8 cellular contexts compared by ENCODE assay signal in the genomic region with DNA sequence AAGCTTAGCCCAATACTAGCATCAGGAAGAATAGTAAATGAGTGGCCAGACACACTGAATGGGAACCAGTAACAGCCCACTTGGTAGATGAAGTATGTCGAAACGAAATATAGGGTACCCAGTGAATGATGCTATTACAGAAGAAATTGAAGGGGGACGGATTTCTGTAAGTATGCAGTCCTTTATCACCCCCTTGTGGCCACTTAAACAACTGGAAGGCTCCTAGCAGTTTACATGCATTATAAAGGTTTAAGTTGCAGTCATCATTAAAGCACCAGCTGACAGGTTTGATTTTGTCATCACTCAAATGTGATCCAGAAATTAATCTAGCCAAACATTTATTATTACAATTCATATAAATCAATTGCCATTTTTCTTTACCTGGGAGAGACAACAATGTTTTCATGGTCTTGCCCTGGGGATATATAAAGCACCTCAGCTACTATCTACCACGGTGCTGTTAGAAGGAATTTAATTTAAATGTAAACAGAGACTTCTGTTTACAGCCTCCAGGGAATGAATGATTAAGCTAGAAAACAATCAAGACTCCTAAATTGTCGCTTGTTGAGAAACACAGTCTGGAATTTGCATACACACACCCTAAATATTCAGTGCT. TPM values are rescaled to one million over a fixed set of nuclear protein-coding genes. Genes with fewer than 3 reads are reported as not detected.
A peak's percentile ranks its signal among the peaks of the same experiment; 100 is the strongest.
DNase-seq lines count a peak whose midpoint lies in the region; ATAC-seq and TF ChIP-seq lines count a peak whose summit lies in the region.

No MANE protein-coding gene starts in this region.

- no peak for TF ChIP-seq EP300 in suprapubic skin (IDR thresholded peaks at IDR 0.05)

- H3K36me3 Mint-ChIP-seq in GM23338 (ENCODE audit: low read depth): peaks cover 15% of the 10 kb centered on the region

- no peaks in the 10 kb centered on the region for H4K20me1 ChIP-seq in GM23338 (replicated peaks; ENCODE audit: insufficient read depth)

- WGBS in suprapubic skin: 13% methylated on average over 5 of the region's 5 CpGs

- H3K9me3 ChIP-seq in left lung (no peaks in the 10 kb centered on the region), suprapubic skin (no peaks in the 10 kb centered on the region)

- no peaks in the 10 kb centered on the region for H3K9me2 ChIP-seq in GM23338 (ENCODE audit: insufficient read depth)

- no peaks in the 10 kb centered on the region for H3K27me3 ChIP-seq in GM23338 (ENCODE audit: insufficient read depth)
- H3K27me3 ChIP-seq in left lung: no peaks in the 10 kb centered on the region
- H3K27me3 ChIP-seq in suprapubic skin: no peaks in the 10 kb centered on the region

- no peak overlapping the region for H3K27ac ChIP-seq in GM23338 (ENCODE audit: low read depth)
- H3K27ac ChIP-seq in left lung: no peak overlapping the region
- H3K27ac ChIP-seq in suprapubic skin: no peak overlapping the region

- H3K27ac Mint-ChIP-seq in GM23338: no peak overlapping the region

- H3K79me2 ChIP-seq in GM23338 (replicated peaks; ENCODE audit: insufficient read depth): no peaks in the 10 kb centered on the region

- intact Hi-C loops in left lung (cut with DNase I): loop anchor here in 1 of 2 donors (5.0 kb wide), 1 partner anchor 125 kb away; no protein-coding TSS in a partner anchor

- H3K4me1 ChIP-seq in GM23338 (ENCODE audit: insufficient read depth) (no peaks in the 10 kb centered on the region), left lung (peaks cover 0 to 28% of the 10 kb centered on the region in 2 donors), suprapubic skin (peaks cover 22% of the 10 kb centered on the region)

- no peaks in the 10 kb centered on the region for H3F3A ChIP-seq in GM23338 (replicated peaks; ENCODE audit: low read depth)

- peak; percentile 24 for DNase-seq in activated naive CD4-positive, alpha-beta T cell treated with Interleukin-2 at 50 U/mL for 16 hours
- DNase-seq in activated naive CD4-positive, alpha-beta T cell (lab: John Stamatoyannopoulos, UW): no peak
- DNase-seq in GM23338 (ENCODE audit: low spot score): peak; percentile 91
- peak; percentile 50 for DNase-seq in M059J (ENCODE audit: low read depth)
- DNase-seq in SK-MEL-5 (ENCODE audit: low read depth, low spot score): peak; percentile 76
- peak; percentile 79 to 83 for DNase-seq in cardiac fibroblast (ENCODE audit: low read depth in 2 of 2)
- no peak for DNase-seq in left lung
- DNase-seq in suprapubic skin (ENCODE audit: low spot score in 2 of 2): no peak

- H3K4me3 Mint-ChIP-seq in GM23338: no peak overlapping the region

- ATAC-seq in GM23338: peak; percentile 83
- ATAC-seq in left lung: peak; percentile 85

- in situ Hi-C loops in SK-MEL-5 (cut with HindIII; ENCODE audit: low pct_unique_long_range_greater_than_20kb, low sequenced_read_pairs): no loop called here

- no peak overlapping the region for H3K4me2 ChIP-seq in GM23338

- TF ChIP-seq POLR2A in suprapubic skin (IDR thresholded peaks at IDR 0.05): no peak

- H3K4me3 ChIP-seq in GM23338: no peak overlapping the region
- no peak overlapping the region for H3K4me3 ChIP-seq in cardiac fibroblast (replicated peaks in 1 of 2; ENCODE audit: low read depth in 2 of 2, low read length in 2 of 2)
- H3K4me3 ChIP-seq in left lung: no peak overlapping the region
- H3K4me3 ChIP-seq in suprapubic skin: no peak overlapping the region

- H3K36me3 ChIP-seq in GM23338 (ENCODE audit: insufficient read depth) (peaks cover 7% of the 10 kb centered on the region), left lung (peaks cover 0 to 37% of the 10 kb centered on the region in 2 donors), suprapubic skin (peaks cover 17% of the 10 kb centered on the region)

- H3K4me1 Mint-ChIP-seq in GM23338: no peaks in the 10 kb centered on the region

- H3K27me3 Mint-ChIP-seq in GM23338 (ENCODE audit: insufficient read depth, low read depth, poor library complexity): no peaks in the 10 kb centered on the region

- no peaks in the 10 kb centered on the region for H3K9me3 Mint-ChIP-seq in GM23338

- no peak overlapping the region for H2AFZ ChIP-seq in GM23338

- TF ChIP-seq CTCF in GM23338 (conservative IDR thresholded peaks at IDR 0.05; ENCODE audit: low read depth in 2 of 2) (peak; percentile 84 to 92), cardiac fibroblast (IDR thresholded peaks at IDR 0.05; ENCODE audit: low read depth, low read length) (peak; percentile 79), left lung (IDR thresholded peaks at IDR 0.05) (peak; percentile 82 to 84), suprapubic skin (IDR thresholded peaks at IDR 0.05) (peak; percentile 68 to 72)

TF ChIP-seq in GM23338, 12 proteins besides CTCF, POLR2A, EP300 and RAD21 (continues in another document):
- no peak for TF ChIP-seq STAT1 (IDR thresholded peaks at IDR 0.05; ENCODE audit: unreplicated experiment)
- no peak for TF ChIP-seq POLR2AphosphoS5 (IDR thresholded peaks at IDR 0.05; ENCODE audit: low read depth)
- TF ChIP-seq CREB1 (CRISPR knock-in tag; IDR thresholded peaks at IDR 0.05; ENCODE audit: low read depth): no peak
- no peak for TF ChIP-seq EZH2 (IDR thresholded peaks at IDR 0.05; ENCODE audit: low read depth, unreplicated experiment)
- TF ChIP-seq ZNF114 (CRISPR knock-in tag; IDR thresholded peaks at IDR 0.05): no peak
- TF ChIP-seq, protein P1, sequence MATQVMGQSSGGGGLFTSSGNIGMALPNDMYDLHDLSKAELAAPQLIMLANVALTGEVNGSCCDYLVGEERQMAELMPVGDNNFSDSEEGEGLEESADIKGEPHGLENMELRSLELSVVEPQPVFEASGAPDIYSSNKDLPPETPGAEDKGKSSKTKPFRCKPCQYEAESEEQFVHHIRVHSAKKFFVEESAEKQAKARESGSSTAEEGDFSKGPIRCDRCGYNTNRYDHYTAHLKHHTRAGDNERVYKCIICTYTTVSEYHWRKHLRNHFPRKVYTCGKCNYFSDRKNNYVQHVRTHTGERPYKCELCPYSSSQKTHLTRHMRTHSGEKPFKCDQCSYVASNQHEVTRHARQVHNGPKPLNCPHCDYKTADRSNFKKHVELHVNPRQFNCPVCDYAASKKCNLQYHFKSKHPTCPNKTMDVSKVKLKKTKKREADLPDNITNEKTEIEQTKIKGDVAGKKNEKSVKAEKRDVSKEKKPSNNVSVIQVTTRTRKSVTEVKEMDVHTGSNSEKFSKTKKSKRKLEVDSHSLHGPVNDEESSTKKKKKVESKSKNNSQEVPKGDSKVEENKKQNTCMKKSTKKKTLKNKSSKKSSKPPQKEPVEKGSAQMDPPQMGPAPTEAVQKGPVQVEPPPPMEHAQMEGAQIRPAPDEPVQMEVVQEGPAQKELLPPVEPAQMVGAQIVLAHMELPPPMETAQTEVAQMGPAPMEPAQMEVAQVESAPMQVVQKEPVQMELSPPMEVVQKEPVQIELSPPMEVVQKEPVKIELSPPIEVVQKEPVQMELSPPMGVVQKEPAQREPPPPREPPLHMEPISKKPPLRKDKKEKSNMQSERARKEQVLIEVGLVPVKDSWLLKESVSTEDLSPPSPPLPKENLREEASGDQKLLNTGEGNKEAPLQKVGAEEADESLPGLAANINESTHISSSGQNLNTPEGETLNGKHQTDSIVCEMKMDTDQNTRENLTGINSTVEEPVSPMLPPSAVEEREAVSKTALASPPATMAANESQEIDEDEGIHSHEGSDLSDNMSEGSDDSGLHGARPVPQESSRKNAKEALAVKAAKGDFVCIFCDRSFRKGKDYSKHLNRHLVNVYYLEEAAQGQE (IDR thresholded peaks at IDR 0.05; ENCODE audit: unreplicated experiment): no peak
- TF ChIP-seq NANOG (IDR thresholded peaks at IDR 0.05; ENCODE audit: borderline replicate concordance): no peak
- no peak for TF ChIP-seq EZH2phosphoT487 (IDR thresholded peaks at IDR 0.05; ENCODE audit: unreplicated experiment)

RNA-seq across cellular contexts. Expression of a gene that starts 7.7 kb away (rescaled TPM):
- 24.4 and 37.6 TPM in 2 replicates for total RNA-seq in GM23338 (2014; rRNA removed; shearing (Covaris generic))
- 205 and 229 TPM in 2 replicates for polyA plus RNA-seq in GM23338 (2016; fragmentation: Nextera tagmentation; extraction: Ambion mirVana)
- 7.8 and 15.4 TPM in 2 replicates for total RNA-seq in M059J (2014; rRNA removed; shearing (Covaris generic))
- 21.9 and 24.6 TPM in 2 replicates for total RNA-seq in SK-MEL-5 (2014; rRNA removed; shearing (Covaris generic))
- polyA plus RNA-seq in SK-MEL-5 (2015; cell fraction: cytosol; rRNA removed): 36.7 and 46.4 TPM in 2 replicates
- polyA plus RNA-seq in SK-MEL-5 (2015; cell fraction: nucleus; rRNA removed): 60.6 and 81.0 TPM in 2 replicates
- total RNA-seq in left lung (10 to 100 TPM; 37.7 to 54.0 TPM), suprapubic skin (10 to 100 TPM; 16.5 to 31.2 (median 21.0) TPM)

Comparison
In these comparisons a context has a peak if more than half of its experiments do, and no peak if none do; other contexts are left out.
1. DNase-seq: peak in activated naive CD4-positive, alpha-beta T cell treated with Interleukin-2 at 50 U/mL for 16 hours (single experiment), GM23338 (single experiment), M059J (single experiment), SK-MEL-5 (single experiment) and cardiac fibroblast (2 of 2); none in activated naive CD4-positive, alpha-beta T cell (0 of 4), left lung (0 of 2) and suprapubic skin (0 of 2).
2. Peak in every context shown above with its lines, with median percentiles within 50 percentile points of each other: CTCF ChIP-seq.